In genomic region chr4:15809058-15809457, GRCh38 we compare ENCODE assay signal across 8 cellular contexts. TPM values are rescaled to one million over a fixed set of nuclear protein-coding genes. Genes with fewer than 3 reads are reported as not detected.
DNase-seq lines count a peak whose midpoint lies in the region; ATAC-seq and TF ChIP-seq lines count a peak whose summit lies in the region.

No MANE protein-coding gene starts in this region.

- H3K27ac Mint-ChIP-seq in activated B cell treated with CpG ODN at 0.5 μM for 24 hours = peak overlapping the region; percentile 60

- H3K4me3 ChIP-seq in BLaER1 treated with 17β-estradiol and CSF1 and Interleukin-3, amounts not matched to agents 10 nM and 100 nM = peak overlapping the region in 9 of 10 experiments; percentile 15 to 42 (median 28); a peak in 13 of 20 replicates

- peaks cover 44 to 58% (median 52%) of the 10 kb centered on the region in 10 experiments for H3K4me1 ChIP-seq in BLaER1 treated with 17β-estradiol and CSF1 and Interleukin-3, amounts not matched to agents 10 nM and 100 nM

- peaks cover 0 to 77% (median 21%) of the 10 kb centered on the region in 11 experiments; a peak in 13 of 22 replicates for H3K36me3 ChIP-seq in BLaER1 treated with 17β-estradiol and CSF1 and Interleukin-3, amounts not matched to agents 10 nM and 100 nM

- ATAC-seq in GM19328 (IDR thresholded peaks at IDR 0.05; ENCODE audit: unreplicated experiment) = peak; percentile 64
- ATAC-seq in HG03159 (IDR thresholded peaks at IDR 0.05; ENCODE audit: unreplicated experiment) = peak; percentile 76
- ATAC-seq in activated B cell treated with CpG ODN at 0.5 μM for 24 hours (ENCODE audit: low read depth) = peak; percentile 41

- POLR2A ChIA-PET in activated B cell treated with CpG ODN at 0.5 μM for 24 hours (lab: Charles Lee) = no interaction called here

- peaks cover 0 to 4% (median 0%) of the 10 kb centered on the region in 11 experiments; a peak in 3 of 22 replicates for H4K20me1 ChIP-seq in BLaER1 treated with 17β-estradiol and CSF1 and Interleukin-3, amounts not matched to agents 10 nM and 100 nM

- H3K9me3 Mint-ChIP-seq in activated B cell treated with CpG ODN at 0.5 μM for 24 hours = no peaks in the 10 kb centered on the region

- H3K4me3 Mint-ChIP-seq in activated B cell treated with CpG ODN at 0.5 μM for 24 hours = peak overlapping the region; percentile 75

- H3K4me1 Mint-ChIP-seq in activated B cell treated with CpG ODN at 0.5 μM for 24 hours = peaks cover 48% of the 10 kb centered on the region

- H3K36me3 Mint-ChIP-seq in activated B cell treated with CpG ODN at 0.5 μM for 24 hours (ENCODE audit: low read depth) = peaks cover 2% of the 10 kb centered on the region

- in situ Hi-C loops in KBM-7 (cut with MboI; ENCODE audit: low pct_unique_long_range_greater_than_20kb, low sequenced_read_pairs) = no loop called here

- no peak for TF ChIP-seq CTCF in activated B cell treated with CpG ODN at 0.5 μM for 24 hours (IDR thresholded peaks at IDR 0.05)

- no peaks in the 10 kb centered on the region for H3K27me3 ChIP-seq in BLaER1 treated with 17β-estradiol and CSF1 and Interleukin-3, amounts not matched to agents 10 nM and 100 nM

- intact Hi-C loops in activated B cell treated with CpG ODN at 0.5 μM for 24 hours (cut with micrococcal nuclease) = loop anchor here (5.0 kb wide), 2 partner anchors 398 to 633 kb away; no protein-coding TSS in a partner anchor

- peak overlapping the region; percentile 76 to 89 (median 81) for H3K4me2 ChIP-seq in BLaER1 treated with 17β-estradiol and CSF1 and Interleukin-3, amounts not matched to agents 10 nM and 100 nM

- peak overlapping the region; percentile 24 to 84 (median 80); a peak in 21 of 22 replicates for H3K27ac ChIP-seq in BLaER1 treated with 17β-estradiol and CSF1 and Interleukin-3, amounts not matched to agents 10 nM and 100 nM

- DNase-seq in activated B cell treated with CpG ODN at 0.5 μM for 24 hours (no peak), HUDEP-2 (lab: John Stamatoyannopoulos, UW; ENCODE audit: unreplicated experiment in 76 of 76) (no peak), KBM-7 (no peak), NCI-H526 treated with DMSO at 0.1 percent for 48 hours (lab: John Stamatoyannopoulos, UW) (no peak)
- DNase-seq in activated CD8-positive, alpha-beta memory T cell treated with anti-CD3 and anti-CD28 coated beads, Interleukin-2, amount 50 U/mL, for 48 hours = no peak

- H3K27me3 Mint-ChIP-seq in activated B cell treated with CpG ODN at 0.5 μM for 24 hours = no peaks in the 10 kb centered on the region

- H3K9me3 ChIP-seq in BLaER1 treated with 17β-estradiol and CSF1 and Interleukin-3, amounts not matched to agents 10 nM and 100 nM (replicated peaks in 1 of 11) = peaks cover 0 to 47% (median 19%) of the 10 kb centered on the region in 11 experiments; a peak in 18 of 22 replicates

- CTCF ChIA-PET in activated B cell treated with CpG ODN at 0.5 μM for 24 hours (lab: Charles Lee) = interaction anchor here (1.3 to 7.6 kb wide), 3 partner anchors 71 to 147 kb away, joined by 5 to 98 read pairs (median 8); no protein-coding TSS in a partner anchor

- peak overlapping the region; percentile 20 to 69 (median 57); a peak in 20 of 22 replicates for H3K9ac ChIP-seq in BLaER1 treated with 17β-estradiol and CSF1 and Interleukin-3, amounts not matched to agents 10 nM and 100 nM

RNA-seq across cellular contexts. Expression of gene CD38, which starts 30.9 kb away (rescaled TPM):
- total RNA-seq in activated B cell treated with CpG ODN at 0.5 μM for 24 hours = 5.0 and 5.8 TPM in 2 replicates
